ENCODE assay signal across 8 cellular contexts in the genomic region with DNA sequence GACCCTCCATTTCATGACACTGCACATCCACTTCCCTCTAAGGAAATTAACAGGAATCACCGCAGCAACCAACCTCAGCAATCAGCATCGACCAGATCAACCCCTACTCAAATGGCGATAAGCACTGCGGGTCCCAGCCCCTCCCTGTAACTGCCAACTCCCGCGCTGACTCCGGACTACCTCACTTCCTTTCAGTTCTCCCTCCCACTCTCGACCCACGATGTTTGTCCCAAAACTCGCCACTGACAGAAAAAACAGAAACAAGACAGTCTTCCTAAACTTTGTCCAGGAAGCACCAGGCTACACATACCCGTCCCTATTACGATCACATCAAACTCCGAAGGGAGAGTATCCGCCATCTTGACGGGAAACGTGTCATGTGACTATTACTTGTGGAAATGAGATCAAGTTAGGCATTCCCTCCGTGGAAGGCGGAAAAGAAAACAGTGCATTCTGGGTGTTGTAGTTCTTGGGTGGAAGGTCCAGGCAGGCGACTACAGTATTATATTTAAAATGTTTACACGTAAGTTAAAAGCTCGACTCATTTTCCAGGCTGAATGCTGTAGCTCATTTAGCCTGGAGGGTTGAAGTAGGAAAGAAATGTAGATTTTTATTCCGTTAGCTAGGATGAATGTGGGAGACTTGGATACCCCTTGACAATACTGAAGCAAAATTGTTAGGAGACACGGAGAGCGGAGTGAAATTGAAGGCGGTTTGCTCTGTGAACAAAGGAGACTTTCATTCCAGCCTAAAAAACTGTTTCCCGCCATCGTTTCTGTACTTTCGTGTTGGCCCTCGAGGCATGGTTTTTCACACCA.
DNase-seq lines count a peak whose midpoint lies in the region; ATAC-seq and TF ChIP-seq lines count a peak whose summit lies in the region.

CHM (minus strand) TSS at position 385 of the 818 bp plus-strand sequence; CDS start at position 359, 26 bp downstream.

- no peaks in the 10 kb centered on the region for H3K9me3 ChIP-seq in neuron (ENCODE audit: low read length)

- no peaks in the 10 kb centered on the region for H4K20me1 ChIP-seq in KMS-11 (ENCODE audit: insufficient read depth)

- H3K4me1 ChIP-seq in KMS-11 (ENCODE audit: low read depth, poor library complexity, severe bottlenecking) (peaks cover 6% of the 10 kb centered on the region), neuron (ENCODE audit: insufficient read depth, low read length) (peaks cover 17% of the 10 kb centered on the region)

- no peaks in the 10 kb centered on the region for H3K27me3 ChIP-seq in KMS-11 (ENCODE audit: insufficient read depth, low read depth)
- no peaks in the 10 kb centered on the region for H3K27me3 ChIP-seq in neuron (ENCODE audit: insufficient read depth, low read length)

- peak within 1 kb of the TSS; percentile 88 for H3K4me2 ChIP-seq in KMS-11

- no peak within 1 kb of the TSS for H3K4me3 ChIP-seq in KMS-11 (IDR thresholded peaks at IDR 0.05; ENCODE audit: insufficient read depth, low read depth, low read length)
- peak within 1 kb of the TSS; percentile 66 for H3K4me3 ChIP-seq in neuron (ENCODE audit: low read length)

- H3K27ac ChIP-seq in KMS-11: peak within 1 kb of the TSS; percentile 86

- H3K36me3 ChIP-seq in KMS-11 (ENCODE audit: insufficient read depth): no peaks in the 10 kb centered on the region
- H3K36me3 ChIP-seq in neuron (ENCODE audit: insufficient read depth, low read length): no peaks in the 10 kb centered on the region

- H3K79me2 ChIP-seq in KMS-11 (ENCODE audit: insufficient read depth, low read depth): peaks cover 28% of the 10 kb centered on the region; the same call in 1 of the 2 replicates

- H2AFZ ChIP-seq in KMS-11 (ENCODE audit: low read depth) (peak within 1 kb of the TSS; percentile 90), neuron (ENCODE audit: low read depth, low read length) (peak within 1 kb of the TSS; percentile 61)

- H3K9ac ChIP-seq in KMS-11: peak within 1 kb of the TSS; percentile 84

- peak; percentile 99 for ATAC-seq in GM21529 (IDR thresholded peaks at IDR 0.05; ENCODE audit: unreplicated experiment)

- TF ChIP-seq CTCF in KMS-11 (conservative IDR thresholded peaks at IDR 0.05; ENCODE audit: low read depth, low read length): no peak

- DNase-seq in CMK (ENCODE audit: low read depth) (peak; percentile 63), activated T-cell treated with anti-CD3 and anti-CD28 coated beads for 48 hours (ENCODE audit: low read depth) (peak; percentile 31), fibroblast of the conjunctiva (ENCODE audit: low read depth) (peak; percentile 71), superior temporal gyrus (ENCODE audit: extremely low spot score) (peak; percentile 94), NCI-H1092 treated with DMSO at 0.1 percent for 48 hours (lab: John Stamatoyannopoulos, UW) (no peak)
